ENCODE assay signal across 17 cellular contexts in the genomic region with DNA sequence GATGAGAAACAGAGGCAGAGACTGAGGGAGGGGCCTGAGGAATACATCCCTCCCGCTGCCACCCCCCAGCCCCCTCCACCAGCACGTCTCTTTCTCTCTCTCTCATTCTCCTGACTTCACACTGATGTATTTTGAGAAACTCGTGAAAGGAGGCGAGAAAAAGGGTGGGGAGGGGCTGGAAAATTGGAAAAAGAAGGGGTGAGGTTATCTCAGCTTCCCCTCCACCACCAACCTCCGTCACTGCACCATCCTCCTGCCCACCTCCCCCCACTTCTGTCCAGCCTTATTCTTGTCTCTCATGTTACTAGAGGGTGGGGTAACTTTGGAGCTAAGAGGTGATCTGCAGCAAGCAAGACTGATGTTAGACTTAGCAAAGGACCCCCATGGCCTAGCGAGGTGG. TPM values are rescaled to one million over a fixed set of nuclear protein-coding genes. Genes with fewer than 3 reads are reported as not detected.
"Had no signal": no experiment of that assay in that cellular context is flagged by ENCODE, and none has a peak within 500 bp of the region (broad histone marks: within the 10 kb centered on the region; RNA-seq: fewer than 3 reads in every experiment).

No MANE protein-coding gene starts in this region.

- H3K27ac ChIP-seq: lower lobe of right lung, sigmoid colon had no signal

- H3K4me3 ChIP-seq: lower lobe of right lung had no signal

- ATAC-seq: lower lobe of right lung; naive thymus-derived CD4-positive, alpha-beta T cell; SK-N-SH treated with all-trans-retinoic acid at 6 μM for 48 hours had no signal

- H3K9me3 ChIP-seq: lower lobe of right lung, sigmoid colon had no signal

- H3K36me3 ChIP-seq: lower lobe of right lung, sigmoid colon had no signal

- DNase-seq: activated B cell treated with CpG ODN at 0.5 μM for 24 hours; activated CD4-positive, alpha-beta T cell treated with anti-CD3 and anti-CD28 coated beads, Interleukin-2, amount 10 ng/mL, durations not matched to agents 24 days and 14 days; activated naive CD4-positive, alpha-beta T cell treated with anti-CD3 and anti-CD28 coated beads for 36 hours; endodermal cell; hippocampal formation; kidney glomerular epithelial cell; lower lobe of right lung; naive thymus-derived CD4-positive, alpha-beta T cell; sigmoid colon; stimulated activated CD4-positive, alpha-beta T cell treated with anti-CD3 and anti-CD28 coated beads, Interleukin-12 subunit alpha, Interleukin-12 subunit beta, amount 100 ng/mL, for 4 hours; stimulated activated naive CD4-positive, alpha-beta T cell had no signal

RNA-seq across cellular contexts. Expression of a gene that starts 1.5 kb away (rescaled TPM):
- total RNA-seq: mononuclear cell had no signal
- polyA plus RNA-seq: naive thymus-derived CD4-positive, alpha-beta T cell had no signal

RNA-seq across cellular contexts. Expression of a gene that starts 14.7 kb away (rescaled TPM):
- total RNA-seq: activated B cell treated with CpG ODN at 0.5 μM for 24 hours; activated CD4-positive, alpha-beta T cell treated with anti-CD3 and anti-CD28 coated beads, Interleukin-2, amount 10 ng/mL, durations not matched to agents 24 days and 14 days; activated naive CD4-positive, alpha-beta T cell treated with anti-CD3 and anti-CD28 coated beads for 36 hours; lower lobe of right lung; mononuclear cell; naive thymus-derived CD4-positive, alpha-beta T cell; osteocyte; sigmoid colon; ureter had no signal
- polyA plus RNA-seq: adipose tissue; esophagus; naive thymus-derived CD4-positive, alpha-beta T cell; sigmoid colon had no signal

RNA-seq across cellular contexts. Expression of a gene that starts 16.6 kb away (rescaled TPM):
- total RNA-seq: activated B cell treated with CpG ODN at 0.5 μM for 24 hours; activated CD4-positive, alpha-beta T cell treated with anti-CD3 and anti-CD28 coated beads, Interleukin-2, amount 10 ng/mL, durations not matched to agents 24 days and 14 days; activated naive CD4-positive, alpha-beta T cell treated with anti-CD3 and anti-CD28 coated beads for 36 hours; endodermal cell; lower lobe of right lung; mononuclear cell; naive thymus-derived CD4-positive, alpha-beta T cell; osteocyte; sigmoid colon; ureter had no signal
- polyA plus RNA-seq: adipose tissue; esophagus; naive thymus-derived CD4-positive, alpha-beta T cell; sigmoid colon had no signal
